In the genomic region with DNA sequence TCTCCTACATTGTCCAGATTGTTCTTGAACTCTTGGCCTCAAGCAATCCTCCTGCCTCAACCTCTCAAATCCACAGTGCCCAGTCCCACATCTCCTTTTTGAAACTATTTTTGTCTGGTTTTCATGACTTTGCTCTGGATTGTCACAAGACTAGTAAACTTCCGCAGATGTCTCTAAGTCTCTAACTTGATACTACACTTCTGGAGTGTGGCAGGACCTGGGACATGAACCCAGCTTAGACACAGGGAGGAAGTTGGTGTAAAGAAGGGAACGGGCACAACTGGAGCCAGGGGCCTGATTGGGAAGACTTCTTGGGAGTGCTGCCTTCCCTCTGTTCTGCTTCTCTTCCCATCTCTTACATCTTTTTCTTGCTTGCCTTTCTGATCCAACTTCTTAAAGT, we compare ENCODE assay signal across 19 cellular contexts.
"Had no signal": no experiment of that assay in that cellular context is flagged by ENCODE, and none has a peak within 500 bp of the region (broad histone marks: within the 10 kb centered on the region; RNA-seq: fewer than 3 reads in every experiment).

No MANE protein-coding gene starts in this region.

- H3K36me3 ChIP-seq: adrenal gland, heart left ventricle, transverse colon had no signal

- H3K4me1 ChIP-seq: transverse colon had no signal

- H3K27ac Mint-ChIP-seq: activated T-helper 17 cell treated with anti-CD3 and anti-CD28 coated beads, Interleukin-2, amount 50 U/mL, for 72 hours; endodermal cell; memory B cell had no signal

- H3K9me3 ChIP-seq: adrenal gland, mucosa of descending colon had no signal

- H3K27me3 Mint-ChIP-seq: activated T-helper 17 cell treated with anti-CD3 and anti-CD28 coated beads, Interleukin-2, amount 50 U/mL, for 72 hours had no signal

- H3K4me3 Mint-ChIP-seq: activated T-helper 17 cell treated with anti-CD3 and anti-CD28 coated beads, Interleukin-2, amount 50 U/mL, for 72 hours; endodermal cell; memory B cell had no signal

- H3K4me3 ChIP-seq: adrenal gland, dorsolateral prefrontal cortex, heart left ventricle, mucosa of descending colon, skin epidermis, transverse colon had no signal

- H3K27me3 ChIP-seq: adrenal gland, dorsolateral prefrontal cortex, heart left ventricle, transverse colon had no signal

- H3K9me3 Mint-ChIP-seq: endodermal cell, memory B cell had no signal

- ATAC-seq: activated CD4-positive, CD25-positive, alpha-beta regulatory T cell treated with anti-CD3 and anti-CD28 coated beads, Interleukin-2, amount 50 U/mL, for 24 hours; activated T-helper 17 cell treated with anti-CD3 and anti-CD28 coated beads, Interleukin-2, amount 50 U/mL, for 72 hours; left lobe of liver; mucosa of descending colon; naive thymus-derived CD8-positive, alpha-beta T cell had no signal

- DNase-seq: activated naive CD4-positive, alpha-beta T cell treated with Interleukin-2 at 50 U/mL for 16 hours; activated T-cell treated with anti-CD3 and anti-CD28 coated beads for 4 hours; adrenal gland; dorsolateral prefrontal cortex; endodermal cell; heart left ventricle; mucosa of descending colon; naive thymus-derived CD8-positive, alpha-beta T cell; posterior cingulate gyrus; retina; stimulated activated CD4-positive, alpha-beta T cell treated with anti-CD3 and anti-CD28 coated beads, Interleukin-4, amount 100 ng/mL, for 24 hours; stimulated activated naive CD4-positive, alpha-beta T cell treated with Interleukin-2 at 50 U/mL for 16 hours; SW 1271; transverse colon had no signal

- H3K4me1 Mint-ChIP-seq: endodermal cell had no signal
